In genomic region chr19:9075064-9075964, GRCh38 we compare ENCODE assay signal across 7 cellular contexts. TPM values are rescaled to one million over a fixed set of nuclear protein-coding genes. Genes with fewer than 3 reads are reported as not detected.
A peak's percentile ranks its signal among the peaks of the same experiment; 100 is the strongest.
DNase-seq lines count a peak whose midpoint lies in the region; ATAC-seq and TF ChIP-seq lines count a peak whose summit lies in the region.

No MANE protein-coding gene starts in this region.

- H3K4me3 ChIP-seq in neural progenitor cell: no peak overlapping the region

- no peaks in the 10 kb centered on the region for H4K20me1 ChIP-seq in neural progenitor cell (ENCODE audit: low read depth)

- CTCF ChIA-PET in CD4-positive, alpha-beta T cell (lab: Charles Lee): no interaction called here

- no peaks in the 10 kb centered on the region for H3K9me3 ChIP-seq in neural progenitor cell (ENCODE audit: low read depth)
- no peaks in the 10 kb centered on the region for H3K9me3 ChIP-seq in CD4-positive, alpha-beta T cell (ENCODE audit: control insufficient read depth, low read length)

- H2AFZ ChIP-seq in neural progenitor cell (replicated peaks): peak overlapping the region; percentile 1

- H3K4me1 ChIP-seq in neural progenitor cell: peaks cover 17% of the 10 kb centered on the region

- no peak for TF ChIP-seq CTCF in HFFc6 (IDR thresholded peaks at IDR 0.05)
- no peak for TF ChIP-seq CTCF in neural progenitor cell (IDR thresholded peaks at IDR 0.05)
- no peak for TF ChIP-seq CTCF in CD4-positive, alpha-beta T cell (IDR thresholded peaks at IDR 0.05)

- H3K4me3 Mint-ChIP-seq in HFFc6 (no peak overlapping the region), neural progenitor cell (no peak overlapping the region)
- H3K4me3 Mint-ChIP-seq in CD4-positive, alpha-beta T cell: no peak overlapping the region

- H3K9ac ChIP-seq in neural progenitor cell: no peak overlapping the region

- intact Hi-C loops in CD4-positive, alpha-beta T cell (cut with DNase I, micrococcal nuclease): loop anchor here in 1 of 2 experiments (10.0 kb wide), 1 partner anchor 721 kb away; no protein-coding TSS in a partner anchor

- H3K36me3 ChIP-seq in neural progenitor cell: no peaks in the 10 kb centered on the region

- H3K36me3 Mint-ChIP-seq in HFFc6 (ENCODE audit: low read depth) (no peaks in the 10 kb centered on the region), neural progenitor cell (no peaks in the 10 kb centered on the region)
- no peaks in the 10 kb centered on the region for H3K36me3 Mint-ChIP-seq in CD4-positive, alpha-beta T cell (ENCODE audit: low read depth)

- no peak for ATAC-seq in CD4-positive, alpha-beta T cell (ENCODE audit: poor library complexity)
- ATAC-seq in GM21619 (IDR thresholded peaks at IDR 0.05; ENCODE audit: unreplicated experiment): no peak

- peaks cover 2% of the 10 kb centered on the region for H3K27me3 Mint-ChIP-seq in HFFc6 (ENCODE audit: insufficient read depth)
- peaks cover 3% of the 10 kb centered on the region for H3K27me3 Mint-ChIP-seq in neural progenitor cell (ENCODE audit: insufficient read depth, low read depth)
- H3K27me3 Mint-ChIP-seq in CD4-positive, alpha-beta T cell: no peaks in the 10 kb centered on the region

- no peaks in the 10 kb centered on the region for H3K27me3 ChIP-seq in neural progenitor cell
- no peaks in the 10 kb centered on the region for H3K27me3 ChIP-seq in CD4-positive, alpha-beta T cell (ENCODE audit: control insufficient read depth, insufficient read depth, low read length)

- DNase-seq in HFFc6: peak; percentile 95
- DNase-seq in RKO (ENCODE audit: low spot score): peak; percentile 91
- DNase-seq in fibroblast of peridontal ligament (ENCODE audit: extremely low read depth): peak; percentile 42
- peak; percentile 50 for DNase-seq in neural progenitor cell (ENCODE audit: low spot score)
- DNase-seq in cortex of kidney (lab: John Stamatoyannopoulos, UW): no peak
- DNase-seq in CD4-positive, alpha-beta T cell: no peak

- H3K27ac Mint-ChIP-seq in HFFc6 (no peak overlapping the region), neural progenitor cell (peak overlapping the region; percentile 94)
- H3K27ac Mint-ChIP-seq in CD4-positive, alpha-beta T cell: no peak overlapping the region

- no peaks in the 10 kb centered on the region for H3K79me2 ChIP-seq in neural progenitor cell (ENCODE audit: low read depth)

- POLR2A ChIA-PET in CD4-positive, alpha-beta T cell (lab: Charles Lee): no interaction called here

- peak overlapping the region; percentile 30 for H3K4me2 ChIP-seq in neural progenitor cell

- H3K9me3 Mint-ChIP-seq in HFFc6 (no peaks in the 10 kb centered on the region), neural progenitor cell (no peaks in the 10 kb centered on the region)
- no peaks in the 10 kb centered on the region for H3K9me3 Mint-ChIP-seq in CD4-positive, alpha-beta T cell

- H3F3A ChIP-seq in neural progenitor cell (ENCODE audit: low read depth): peaks cover 14% of the 10 kb centered on the region

- H3K27ac ChIP-seq in neural progenitor cell: no peak overlapping the region
- H3K27ac ChIP-seq in CD4-positive, alpha-beta T cell (ENCODE audit: low read depth, low read length): no peak overlapping the region

- H3K4me1 Mint-ChIP-seq in HFFc6 (ENCODE audit: low read depth) (peaks cover 12% of the 10 kb centered on the region), neural progenitor cell (peaks cover 19% of the 10 kb centered on the region)
- no peaks in the 10 kb centered on the region for H3K4me1 Mint-ChIP-seq in CD4-positive, alpha-beta T cell (ENCODE audit: low read depth)

RNA-seq across cellular contexts. Expression of gene OR1M1, which starts 11.5 kb away (rescaled TPM):
- not detected for total RNA-seq in HFFc6 (2021; fragmentation: NEBNext Ultra II Directional; extraction: Animal tissue kit (Norgen Biotek cat#: 25700))
- total RNA-seq in neural progenitor cell (ENCODE audit: low replicate concordance): not detected in 2 replicates
- not detected for total RNA-seq in CD4-positive, alpha-beta T cell

RNA-seq across cellular contexts. Expression of gene OR7G2, which starts 32.0 kb away (rescaled TPM):
- not detected for total RNA-seq in HFFc6 (2021; fragmentation: NEBNext Ultra II Directional; extraction: Animal tissue kit (Norgen Biotek cat#: 25700))
- total RNA-seq in neural progenitor cell (ENCODE audit: low replicate concordance): not detected in 2 replicates
- not detected for total RNA-seq in CD4-positive, alpha-beta T cell

RNA-seq across cellular contexts. Expression of gene OR7G1, which starts 40.2 kb away (rescaled TPM):
- not detected for total RNA-seq in HFFc6 (2021; fragmentation: NEBNext Ultra II Directional; extraction: Animal tissue kit (Norgen Biotek cat#: 25700))
- total RNA-seq in neural progenitor cell (ENCODE audit: low replicate concordance): not detected in 2 replicates
- total RNA-seq in CD4-positive, alpha-beta T cell: not detected

RNA-seq across cellular contexts. Expression of gene OR7G3, which starts 51.4 kb away (rescaled TPM):
- not detected for total RNA-seq in HFFc6 (2021; fragmentation: NEBNext Ultra II Directional; extraction: Animal tissue kit (Norgen Biotek cat#: 25700))
- not detected in 2 replicates for total RNA-seq in neural progenitor cell (ENCODE audit: low replicate concordance)
- total RNA-seq in CD4-positive, alpha-beta T cell: not detected

Comparison
In these comparisons a context has a peak if more than half of its experiments do, and no peak if none do; other contexts are left out.
1. DNase-seq: peak in HFFc6 (single experiment), RKO (single experiment), fibroblast of peridontal ligament (single experiment) and neural progenitor cell (single experiment); none in cortex of kidney (single experiment) and CD4-positive, alpha-beta T cell (0 of 10).